19 cellular contexts compared by ENCODE assay signal in the genomic region with DNA sequence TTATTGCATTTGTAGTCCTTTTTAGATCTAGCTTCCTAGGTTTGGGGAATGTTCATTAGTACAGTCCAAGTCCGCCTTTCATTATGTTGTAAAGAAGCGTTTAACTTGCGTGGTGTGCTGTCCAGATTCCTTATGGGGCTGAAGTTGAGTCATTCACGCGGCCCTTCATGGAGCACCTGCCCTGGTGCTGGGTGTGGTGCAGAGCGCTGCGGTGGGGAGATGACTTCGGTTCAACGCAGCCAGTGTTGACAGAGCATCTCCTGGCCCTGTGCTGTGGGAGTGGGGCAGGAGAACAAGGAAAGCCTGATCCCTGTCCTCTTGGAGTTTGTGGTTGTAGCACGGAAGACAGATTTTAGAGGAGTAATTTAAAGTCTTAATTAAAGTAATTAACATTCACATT.
DNase-seq lines count a peak whose midpoint lies in the region; ATAC-seq lines count a peak whose summit lies in the region.
"Had no signal": no experiment of that assay in that cellular context is flagged by ENCODE, and none has a peak within 500 bp of the region (broad histone marks: within the 10 kb centered on the region; RNA-seq: fewer than 3 reads in every experiment).

No MANE protein-coding gene starts in this region.

- H3K4me3 Mint-ChIP-seq in stimulated activated naive CD8-positive, alpha-beta T cell treated with anti-CD3 and anti-CD28 coated beads, Interleukin-15, Interleukin-2, amounts not matched to agents 100 ng/mL and 50 ng/mL, for 24 hours, result no peak overlapping the region
- H3K4me3 Mint-ChIP-seq: CD4-positive, alpha-beta T cell had no signal

- peak; percentile 19 for DNase-seq in NCI-H1436 (lab: John Stamatoyannopoulos, UW)
- no peak for DNase-seq in NCI-H1436 treated with DMSO at 0.1 percent for 48 hours (lab: John Stamatoyannopoulos, UW)
- DNase-seq in stimulated activated naive CD8-positive, alpha-beta T cell treated with anti-CD3 and anti-CD28 coated beads, Interleukin-15, Interleukin-2, amounts not matched to agents 100 U/mL and 50 U/mL, for 24 hours, result no peak
- no peak for DNase-seq in left colon
- DNase-seq in germinal center (ENCODE audit: low spot score), result no peak
- DNase-seq: BE2C; Calu3; CD4-positive, alpha-beta T cell; KBM-7; MV-4-11; NCI-H1930; NCI-H446; NCI-H82; OCI-M1; Right ventricle myocardium superior had no signal

- intact Hi-C loops in left colon (cut with DNase I, micrococcal nuclease), result no loop called here

- H3K9me3 Mint-ChIP-seq in stimulated activated naive CD8-positive, alpha-beta T cell treated with anti-CD3 and anti-CD28 coated beads, Interleukin-15, Interleukin-2, amounts not matched to agents 100 ng/mL and 50 ng/mL, for 24 hours, result no peaks in the 10 kb centered on the region
- H3K9me3 Mint-ChIP-seq: CD4-positive, alpha-beta T cell had no signal

- no peak for ATAC-seq in stimulated activated naive CD8-positive, alpha-beta T cell treated with anti-CD3 and anti-CD28 coated beads, Interleukin-15, Interleukin-2, amounts not matched to agents 100 U/mL and 50 U/mL, for 24 hours
- ATAC-seq in left colon (peak; percentile 44), GM21423 (IDR thresholded peaks at IDR 0.05; ENCODE audit: unreplicated experiment) (no peak), HG02885 (IDR thresholded peaks at IDR 0.05; ENCODE audit: poor library complexity, unreplicated experiment) (no peak)
- ATAC-seq: HepG2 had no signal

- no peaks in the 10 kb centered on the region for H3K4me1 Mint-ChIP-seq in stimulated activated naive CD8-positive, alpha-beta T cell treated with anti-CD3 and anti-CD28 coated beads, Interleukin-15, Interleukin-2, amounts not matched to agents 100 ng/mL and 50 ng/mL, for 24 hours (ENCODE audit: low read depth)

- peaks cover 49% of the 10 kb centered on the region for H3K36me3 Mint-ChIP-seq in stimulated activated naive CD8-positive, alpha-beta T cell treated with anti-CD3 and anti-CD28 coated beads, Interleukin-15, Interleukin-2, amounts not matched to agents 100 ng/mL and 50 ng/mL, for 24 hours (ENCODE audit: low read depth)

- peak overlapping the region; percentile 64 for H3K27ac Mint-ChIP-seq in stimulated activated naive CD8-positive, alpha-beta T cell treated with anti-CD3 and anti-CD28 coated beads, Interleukin-15, Interleukin-2, amounts not matched to agents 100 ng/mL and 50 ng/mL, for 24 hours
- H3K27ac Mint-ChIP-seq: CD4-positive, alpha-beta T cell had no signal

- no peaks in the 10 kb centered on the region for H3K27me3 Mint-ChIP-seq in stimulated activated naive CD8-positive, alpha-beta T cell treated with anti-CD3 and anti-CD28 coated beads, Interleukin-15, Interleukin-2, amounts not matched to agents 100 ng/mL and 50 ng/mL, for 24 hours
- H3K27me3 Mint-ChIP-seq: CD4-positive, alpha-beta T cell had no signal
